In genomic region chr1:234722267-234722704, GRCh38 we compare ENCODE assay signal across 8 cellular contexts.
DNase-seq lines count a peak whose midpoint lies in the region; ATAC-seq and TF ChIP-seq lines count a peak whose summit lies in the region.

No MANE protein-coding gene starts in this region.

- no peaks in the 10 kb centered on the region for H3K9me2 ChIP-seq in Loucy (replicated peaks; ENCODE audit: low read depth, low read length)
- H3K9me2 ChIP-seq in neural cell (ENCODE audit: insufficient read depth, low read length), result no peaks in the 10 kb centered on the region

- H3K4me2 ChIP-seq in Loucy (ENCODE audit: low read depth, low read length, poor library complexity, severe bottlenecking), result peak overlapping the region; percentile 20
- H3K4me2 ChIP-seq in neural cell (ENCODE audit: low read length), result no peak overlapping the region

- no peaks in the 10 kb centered on the region for H4K20me1 ChIP-seq in Loucy (ENCODE audit: insufficient read depth, low read length, poor library complexity, severe bottlenecking)
- H4K20me1 ChIP-seq in neural cell (ENCODE audit: insufficient read depth), result no peaks in the 10 kb centered on the region

- H3K27ac ChIP-seq in colonic mucosa (peak overlapping the region; percentile 99), neural cell (ENCODE audit: low read length) (peak overlapping the region; percentile 98)

- H3K9ac ChIP-seq in Loucy (ENCODE audit: low read depth, low read length, poor library complexity, severe bottlenecking) (peak overlapping the region; percentile 98), colonic mucosa (ENCODE audit: low read depth in 2 of 2, low read length in 2 of 2) (peak overlapping the region; percentile 59 to 90), neural cell (ENCODE audit: low read length) (peak overlapping the region; percentile 87)

- intact Hi-C loops in colonic mucosa (cut with DNase I), result loop anchor here (5.0 to 10.0 kb wide), 3 partner anchors 235 to 363 kb away; no protein-coding TSS in a partner anchor

- H2AFZ ChIP-seq in Loucy (ENCODE audit: low read length) (no peak overlapping the region), neural cell (ENCODE audit: low read depth, low read length) (no peak overlapping the region)

- ATAC-seq in HG02840 (IDR thresholded peaks at IDR 0.05; ENCODE audit: low FRiP score, unreplicated experiment), result no peak
- no peak for ATAC-seq in HG03457 (IDR thresholded peaks at IDR 0.05; ENCODE audit: unreplicated experiment)

- no peak for TF ChIP-seq CTCF in Loucy (conservative IDR thresholded peaks at IDR 0.05; ENCODE audit: low read length)
- TF ChIP-seq CTCF in colonic mucosa (IDR thresholded peaks at IDR 0.05), result no peak
- TF ChIP-seq CTCF in neural cell (IDR thresholded peaks at IDR 0.05; ENCODE audit: poor library complexity, severe bottlenecking), result no peak

- H3F3A ChIP-seq in Loucy (ENCODE audit: low read depth) (peaks cover 36% of the 10 kb centered on the region), neural cell (ENCODE audit: insufficient read depth, low read length, poor library complexity, severe bottlenecking) (peaks cover 28% of the 10 kb centered on the region)

- DNase-seq in AG08395 (ENCODE audit: low spot score), result peak; percentile 11
- DNase-seq in colonic mucosa, result no peak
- DNase-seq in HUDEP-2 (lab: John Stamatoyannopoulos, UW; ENCODE audit: unreplicated experiment in 76 of 76), result no peak
- no peak for DNase-seq in dermis blood vessel endothelial cell

- H3K4me1 ChIP-seq in Loucy (ENCODE audit: insufficient read depth, low read length, poor library complexity, severe bottlenecking) (peaks cover 96% of the 10 kb centered on the region), colonic mucosa (peaks cover 46% of the 10 kb centered on the region)

- H3K9me3 ChIP-seq in Loucy (ENCODE audit: insufficient read depth, low read depth, low read length), result no peaks in the 10 kb centered on the region
- H3K9me3 ChIP-seq in colonic mucosa, result no peaks in the 10 kb centered on the region
- no peaks in the 10 kb centered on the region for H3K9me3 ChIP-seq in neural cell (ENCODE audit: low read length)

- TF ChIP-seq RAD21 in neural cell (conservative IDR thresholded peaks at IDR 0.05), result no peak

- H3K27me3 ChIP-seq in Loucy (ENCODE audit: insufficient read depth, low read length, poor library complexity, severe bottlenecking), result no peaks in the 10 kb centered on the region
- H3K27me3 ChIP-seq in colonic mucosa, result no peaks in the 10 kb centered on the region
- H3K27me3 ChIP-seq in neural cell (ENCODE audit: insufficient read depth, low read depth, low read length), result no peaks in the 10 kb centered on the region

- H3K79me2 ChIP-seq in Loucy (ENCODE audit: insufficient read depth, low read length) (peaks cover 9% of the 10 kb centered on the region; the same call in 1 of the 2 replicates), neural cell (replicated peaks; ENCODE audit: insufficient read depth, low read length) (no peaks in the 10 kb centered on the region)

- H3K36me3 ChIP-seq in Loucy (ENCODE audit: insufficient read depth, low read length) (no peaks in the 10 kb centered on the region), colonic mucosa (no peaks in the 10 kb centered on the region), neural cell (ENCODE audit: insufficient read depth, low read length) (no peaks in the 10 kb centered on the region)

- H3K4me3 ChIP-seq in Loucy (ENCODE audit: low read length, poor library complexity, severe bottlenecking) (no peak overlapping the region), colonic mucosa (no peak overlapping the region), neural cell (ENCODE audit: low read length) (no peak overlapping the region)

- TF ChIP-seq EP300 in neural cell (conservative IDR thresholded peaks at IDR 0.05; ENCODE audit: poor library complexity, severe bottlenecking), result no peak

TF ChIP-seq in neural cell, 6 proteins besides CTCF, POLR2A, EP300 and RAD21:
- TF ChIP-seq, protein P1, sequence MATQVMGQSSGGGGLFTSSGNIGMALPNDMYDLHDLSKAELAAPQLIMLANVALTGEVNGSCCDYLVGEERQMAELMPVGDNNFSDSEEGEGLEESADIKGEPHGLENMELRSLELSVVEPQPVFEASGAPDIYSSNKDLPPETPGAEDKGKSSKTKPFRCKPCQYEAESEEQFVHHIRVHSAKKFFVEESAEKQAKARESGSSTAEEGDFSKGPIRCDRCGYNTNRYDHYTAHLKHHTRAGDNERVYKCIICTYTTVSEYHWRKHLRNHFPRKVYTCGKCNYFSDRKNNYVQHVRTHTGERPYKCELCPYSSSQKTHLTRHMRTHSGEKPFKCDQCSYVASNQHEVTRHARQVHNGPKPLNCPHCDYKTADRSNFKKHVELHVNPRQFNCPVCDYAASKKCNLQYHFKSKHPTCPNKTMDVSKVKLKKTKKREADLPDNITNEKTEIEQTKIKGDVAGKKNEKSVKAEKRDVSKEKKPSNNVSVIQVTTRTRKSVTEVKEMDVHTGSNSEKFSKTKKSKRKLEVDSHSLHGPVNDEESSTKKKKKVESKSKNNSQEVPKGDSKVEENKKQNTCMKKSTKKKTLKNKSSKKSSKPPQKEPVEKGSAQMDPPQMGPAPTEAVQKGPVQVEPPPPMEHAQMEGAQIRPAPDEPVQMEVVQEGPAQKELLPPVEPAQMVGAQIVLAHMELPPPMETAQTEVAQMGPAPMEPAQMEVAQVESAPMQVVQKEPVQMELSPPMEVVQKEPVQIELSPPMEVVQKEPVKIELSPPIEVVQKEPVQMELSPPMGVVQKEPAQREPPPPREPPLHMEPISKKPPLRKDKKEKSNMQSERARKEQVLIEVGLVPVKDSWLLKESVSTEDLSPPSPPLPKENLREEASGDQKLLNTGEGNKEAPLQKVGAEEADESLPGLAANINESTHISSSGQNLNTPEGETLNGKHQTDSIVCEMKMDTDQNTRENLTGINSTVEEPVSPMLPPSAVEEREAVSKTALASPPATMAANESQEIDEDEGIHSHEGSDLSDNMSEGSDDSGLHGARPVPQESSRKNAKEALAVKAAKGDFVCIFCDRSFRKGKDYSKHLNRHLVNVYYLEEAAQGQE (IDR thresholded peaks at IDR 0.05; ENCODE audit: borderline replicate concordance), result no peak
- TF ChIP-seq TAF1 (IDR thresholded peaks at IDR 0.05; ENCODE audit: low read depth) (no peak), EZH2 (IDR thresholded peaks at IDR 0.05; ENCODE audit: borderline replicate concordance, insufficient read depth, low read length, poor library complexity, severe bottlenecking) (no peak), SMC3 (conservative IDR thresholded peaks at IDR 0.05; ENCODE audit: poor library complexity) (no peak), POLR2AphosphoS5 (IDR thresholded peaks at IDR 0.05) (no peak), MXI1 (conservative IDR thresholded peaks at IDR 0.05; ENCODE audit: poor library complexity, severe bottlenecking) (no peak)
